In the genomic region with DNA sequence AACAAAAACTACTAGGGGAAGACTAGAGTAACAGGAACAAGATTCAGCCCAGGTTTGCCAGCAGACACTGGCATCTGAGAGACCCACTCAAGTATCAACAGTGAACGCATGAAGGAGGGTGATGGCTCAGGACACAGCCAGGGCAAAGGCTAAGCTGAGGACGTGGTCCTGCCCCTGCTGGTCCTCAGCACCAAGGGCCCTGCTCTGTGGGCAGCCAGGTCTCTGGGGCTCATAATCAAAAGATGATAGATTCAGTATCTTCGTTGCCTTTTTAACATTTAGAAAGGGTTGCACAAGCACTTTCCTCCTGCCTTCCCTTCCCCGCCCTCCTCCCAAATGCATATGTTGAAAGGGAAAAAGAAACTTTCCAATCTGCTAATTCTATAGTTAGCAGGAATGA, we compare ENCODE assay signal across 23 cellular contexts. TPM values are rescaled to one million over a fixed set of nuclear protein-coding genes. Genes with fewer than 3 reads are reported as not detected.
DNase-seq lines count a peak whose midpoint lies in the region; ATAC-seq and TF ChIP-seq lines count a peak whose summit lies in the region.
"Had no signal": no experiment of that assay in that cellular context is flagged by ENCODE, and none has a peak within 500 bp of the region (broad histone marks: within the 10 kb centered on the region; RNA-seq: fewer than 3 reads in every experiment).

No MANE protein-coding gene starts in this region.

- CTCF ChIA-PET in AG04450 (lab: Charles Lee) = interaction anchor here (1.0 kb wide), 1 partner anchor 58 kb away, joined by 3 read pairs; no protein-coding TSS in a partner anchor

- no peak for ATAC-seq in GM18520 (IDR thresholded peaks at IDR 0.05; ENCODE audit: unreplicated experiment)
- no peak for ATAC-seq in omental fat pad (ENCODE audit: low FRiP score)
- ATAC-seq: GM23338, Right ventricle myocardium inferior had no signal

- H3K9me3 ChIP-seq in AG04450 (ENCODE audit: control insufficient read depth, insufficient read depth, low read length) = no peaks in the 10 kb centered on the region

- peak overlapping the region; percentile 69 for H3K27ac ChIP-seq in AG04450 (ENCODE audit: low read depth, low read length)
- H3K27ac ChIP-seq in VCaP = peak overlapping the region; percentile 93
- H3K27ac ChIP-seq: PC-9 had no signal

- POLR2A ChIA-PET in AG04450 (lab: Yijun Ruan, JAX) = interaction anchor here (1.2 to 1.7 kb wide), 2 partner anchors 13 to 23 kb away, joined by 3 to 7 read pairs; no protein-coding TSS in a partner anchor

- TF ChIP-seq CTCF in AG04450 (IDR thresholded peaks at IDR 0.05; ENCODE audit: low read depth, low read length) (no peak), HFFc6 (IDR thresholded peaks at IDR 0.05) (no peak), VCaP (conservative IDR thresholded peaks at IDR 0.05) (no peak), nephron (IDR thresholded peaks at IDR 0.05; ENCODE audit: unreplicated experiment in 3 of 3) (no peak), omental fat pad (IDR thresholded peaks at IDR 0.05) (no peak)

- H3K4me1 Mint-ChIP-seq in HFFc6 (ENCODE audit: low read depth) (peaks cover 65% of the 10 kb centered on the region), nephron (peaks cover 39% of the 10 kb centered on the region)
- peaks cover 2% of the 10 kb centered on the region for H3K4me1 Mint-ChIP-seq in activated naive CD8-positive, alpha-beta T cell treated with anti-CD3 and anti-CD28 coated beads for 36 hours
- H3K4me1 Mint-ChIP-seq: GM23338, H9 had no signal

- H3K27me3 ChIP-seq in AG04450 (ENCODE audit: control insufficient read depth, insufficient read depth, low read length) = no peaks in the 10 kb centered on the region

- H3K27me3 Mint-ChIP-seq in HFFc6 (ENCODE audit: insufficient read depth) (peaks cover 5% of the 10 kb centered on the region), nephron (ENCODE audit: low read depth) (no peaks in the 10 kb centered on the region)
- no peaks in the 10 kb centered on the region for H3K27me3 Mint-ChIP-seq in activated naive CD8-positive, alpha-beta T cell treated with anti-CD3 and anti-CD28 coated beads for 36 hours
- H3K27me3 Mint-ChIP-seq: CD4-positive, CD25-positive, alpha-beta regulatory T cell had no signal

- no peak for DNase-seq in AG04450 (ENCODE audit: low read depth, low spot score)
- DNase-seq in HFFc6 = no peak
- DNase-seq in NCI-H510A (lab: John Stamatoyannopoulos, UW) = no peak
- no peak for DNase-seq in omental fat pad (ENCODE audit: low spot score)
- DNase-seq in activated naive CD8-positive, alpha-beta T cell treated with anti-CD3 and anti-CD28 coated beads for 36 hours = no peak
- DNase-seq: 8988T; ACHN; CD4-positive, CD25-positive, alpha-beta regulatory T cell; DMS153; H9; KG1; NCI-H1092 treated with DMSO at 0.1 percent for 48 hours; NCI-H1436 treated with DMSO at 0.1 percent for 48 hours; NCI-H1930; NCI-H2107; NCI-H82; NK-92 treated with Interleukin-12 subunit alpha and Interleukin-12 subunit beta, amount 100 ng/mL, for 24 hours; PC-9 had no signal

- peaks cover 35% of the 10 kb centered on the region for H3K36me3 Mint-ChIP-seq in HFFc6 (ENCODE audit: low read depth)
- peaks cover 51% of the 10 kb centered on the region for H3K36me3 Mint-ChIP-seq in nephron (ENCODE audit: low read depth)
- H3K36me3 Mint-ChIP-seq in activated naive CD8-positive, alpha-beta T cell treated with anti-CD3 and anti-CD28 coated beads for 36 hours = peaks cover 34% of the 10 kb centered on the region

- H3K9me3 Mint-ChIP-seq in HFFc6 (no peaks in the 10 kb centered on the region), nephron (no peaks in the 10 kb centered on the region)
- H3K9me3 Mint-ChIP-seq in activated naive CD8-positive, alpha-beta T cell treated with anti-CD3 and anti-CD28 coated beads for 36 hours = no peaks in the 10 kb centered on the region
- H3K9me3 Mint-ChIP-seq: GM23338, H9 had no signal

- H3K27ac Mint-ChIP-seq in HFFc6 (peak overlapping the region; percentile 63; the same call in 1 of the 2 replicates), nephron (peak overlapping the region in 2 of 3 experiments; percentile 65 to 75)
- H3K27ac Mint-ChIP-seq in activated naive CD8-positive, alpha-beta T cell treated with anti-CD3 and anti-CD28 coated beads for 36 hours = no peak overlapping the region
- H3K27ac Mint-ChIP-seq: CD4-positive, CD25-positive, alpha-beta regulatory T cell; GM23338; H9 had no signal

- H3K4me3 Mint-ChIP-seq in HFFc6 (no peak overlapping the region), nephron (no peak overlapping the region)
- H3K4me3 Mint-ChIP-seq in activated naive CD8-positive, alpha-beta T cell treated with anti-CD3 and anti-CD28 coated beads for 36 hours = no peak overlapping the region
- H3K4me3 Mint-ChIP-seq: CD4-positive, CD25-positive, alpha-beta regulatory T cell; GM23338; H9 had no signal

- no peak overlapping the region for H3K4me3 ChIP-seq in AG04450 (ENCODE audit: low read depth, low read length)
- H3K4me3 ChIP-seq: GM23338, PC-9 had no signal

RNA-seq across cellular contexts. Expression of a gene that starts 31.5 kb away (rescaled TPM):
- polyA plus RNA-seq in AG04450 (2011; rRNA removed) = 117 and 129 TPM in 2 replicates
- 125 and 142 TPM in 2 replicates for polyA minus RNA-seq in AG04450 (2011; rRNA and poly(A)+ RNA removed)
- total RNA-seq in HFFc6 (2021; fragmentation: NEBNext Ultra II Directional; extraction: Animal tissue kit (Norgen Biotek cat#: 25700)) = 100 to 1,000 TPM; 116 to 144 (median 127) TPM
- total RNA-seq in omental fat pad = 100 to 1,000 TPM; 182 to 443 (median 319) TPM
- total RNA-seq in activated naive CD8-positive, alpha-beta T cell treated with anti-CD3 and anti-CD28 coated beads for 36 hours = 100 to 1,000 TPM; 201 to 208 TPM
